14 cellular contexts compared by ENCODE assay signal in genomic region chr1:233675893-233676292, GRCh38.
DNase-seq lines count a peak whose midpoint lies in the region; ATAC-seq and FAIRE-seq lines count a peak whose summit lies in the region.
"Had no signal": no experiment of that assay in that cellular context is flagged by ENCODE, and none has a peak within 500 bp of the region (broad histone marks: within the 10 kb centered on the region; RNA-seq: fewer than 3 reads in every experiment).

No MANE protein-coding gene starts in this region.

- no peak for FAIRE-seq in urothelium cell line (lab: Jason Lieb, UNC)
- FAIRE-seq: frontal cortex, TTC549 had no signal

- DNase-seq in NCI-H69 (lab: John Stamatoyannopoulos, UW), result peak; percentile 33
- DNase-seq in urothelium cell line (ENCODE audit: low spot score), result no peak
- no peak for DNase-seq in NCI-H526 treated with DMSO at 0.1 percent for 48 hours (lab: John Stamatoyannopoulos, UW)
- DNase-seq in NCI-H1048 (lab: John Stamatoyannopoulos, UW), result no peak
- DNase-seq in D341Med (ENCODE audit: low spot score), result no peak
- DNase-seq: activated T-cell treated with anti-CD3 and anti-CD28 coated beads, Interleukin-2, amount 50 U/mL, for 72 hours; CD4-positive, alpha-beta memory T cell; cerebellar nuclear complex; psoas muscle had no signal

- ATAC-seq in GM18511 (IDR thresholded peaks at IDR 0.05; ENCODE audit: unreplicated experiment) (peak; percentile 54), GM21381 (IDR thresholded peaks at IDR 0.05; ENCODE audit: unreplicated experiment) (peak; percentile 77), HG02981 (IDR thresholded peaks at IDR 0.05; ENCODE audit: unreplicated experiment) (peak; percentile 88)
- ATAC-seq: psoas muscle had no signal
